In genomic region chr2:207587305-207587704, GRCh38 we compare ENCODE assay signal across 1 cellular context.
TF ChIP-seq lines count a peak whose summit lies in the region.

No MANE protein-coding gene starts in this region.

TF ChIP-seq in IMR-90, 13 proteins besides CTCF, POLR2A, EP300 and RAD21:
- TF ChIP-seq SMC3 (IDR thresholded peaks at IDR 0.05; ENCODE audit: low read depth, low read length), result no peak
- TF ChIP-seq MAFK (IDR thresholded peaks at IDR 0.05; ENCODE audit: low read depth, low read length), result no peak
- peak; percentile 60 for TF ChIP-seq CEBPB (IDR thresholded peaks at IDR 0.05; ENCODE audit: low read depth, low read length)
